Comparison of ENCODE assay signal across 8 cellular contexts in the genomic region with DNA sequence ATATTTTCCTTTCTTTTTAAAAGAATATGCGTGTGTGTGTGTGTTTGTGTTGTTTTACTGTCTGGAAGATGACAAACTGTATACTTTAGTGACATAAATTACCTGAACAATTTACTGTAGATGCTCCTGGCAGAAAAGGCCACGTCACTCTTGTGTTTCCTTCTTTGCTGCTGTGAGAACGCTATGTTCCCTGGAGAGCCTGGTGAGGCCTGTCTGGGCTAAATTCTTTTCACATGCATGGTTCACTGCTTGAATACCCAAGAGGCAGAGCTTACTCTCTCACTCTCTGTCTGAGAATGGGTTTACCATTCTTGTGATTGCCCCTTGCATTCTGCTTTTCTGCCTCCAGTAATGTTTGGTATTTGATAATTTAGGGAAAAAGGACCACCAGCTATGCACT.
DNase-seq lines count a peak whose midpoint lies in the region; TF ChIP-seq lines count a peak whose summit lies in the region.

No MANE protein-coding gene starts in this region.

- peaks cover 10% of the 10 kb centered on the region for H3K36me3 Mint-ChIP-seq in type B pancreatic cell

- peak overlapping the region; percentile 27 for H3K27ac Mint-ChIP-seq in type B pancreatic cell

- no peaks in the 10 kb centered on the region for H3K36me3 ChIP-seq in H7 (replicated peaks; ENCODE audit: control insufficient read depth, insufficient read depth, low read length)

- no peaks in the 10 kb centered on the region for H3K27me3 ChIP-seq in H7 (ENCODE audit: control insufficient read depth, insufficient read depth, low read length)

- DNase-seq in H7 (peak; percentile 57), astrocyte of the cerebellum (ENCODE audit: low read depth) (peak; percentile 54), iPS-NIHi7 (ENCODE audit: extremely low spot score) (peak; percentile 74), type B pancreatic cell (ENCODE audit: extremely low spot score, unreplicated experiment) (no peak), NCI-H1105 (lab: John Stamatoyannopoulos, UW) (no peak), HK-2 (ENCODE audit: unreplicated experiment) (no peak), NCI-H2227 (lab: John Stamatoyannopoulos, UW; ENCODE audit: unreplicated experiment) (no peak)
- no peak for DNase-seq in effector CD8-positive, alpha-beta T cell (lab: John Stamatoyannopoulos, UW)

- peaks cover 12% of the 10 kb centered on the region for H3K4me1 Mint-ChIP-seq in type B pancreatic cell (ENCODE audit: unreplicated experiment)

- H3K27me3 Mint-ChIP-seq in type B pancreatic cell: no peaks in the 10 kb centered on the region

- no peak for TF ChIP-seq CTCF in astrocyte of the cerebellum (IDR thresholded peaks at IDR 0.05; ENCODE audit: low read depth, low read length, missing control alignments)
- TF ChIP-seq CTCF in type B pancreatic cell (conservative IDR thresholded peaks at IDR 0.05): no peak

- in situ Hi-C loops in astrocyte of the cerebellum (cut with HindIII; ENCODE audit: low sequenced_read_pairs): no loop called here

- H3K4me3 ChIP-seq in H7 (ENCODE audit: insufficient read depth, low read depth, low read length): no peak overlapping the region
- H3K4me3 ChIP-seq in astrocyte of the cerebellum (ENCODE audit: low read depth, low read length): no peak overlapping the region

- peaks cover 11% of the 10 kb centered on the region for H3K9me3 Mint-ChIP-seq in type B pancreatic cell

- no peak overlapping the region for H3K4me3 Mint-ChIP-seq in type B pancreatic cell

Comparison
In these comparisons a context has a peak if more than half of its experiments do, and no peak if none do; other contexts are left out.
1. DNase-seq: peak in H7 (single experiment), astrocyte of the cerebellum (single experiment) and iPS-NIHi7 (single experiment); none in type B pancreatic cell (single experiment), NCI-H1105 (single experiment), HK-2 (single experiment), effector CD8-positive, alpha-beta T cell (single experiment) and NCI-H2227 (single experiment).